In the genomic region with DNA sequence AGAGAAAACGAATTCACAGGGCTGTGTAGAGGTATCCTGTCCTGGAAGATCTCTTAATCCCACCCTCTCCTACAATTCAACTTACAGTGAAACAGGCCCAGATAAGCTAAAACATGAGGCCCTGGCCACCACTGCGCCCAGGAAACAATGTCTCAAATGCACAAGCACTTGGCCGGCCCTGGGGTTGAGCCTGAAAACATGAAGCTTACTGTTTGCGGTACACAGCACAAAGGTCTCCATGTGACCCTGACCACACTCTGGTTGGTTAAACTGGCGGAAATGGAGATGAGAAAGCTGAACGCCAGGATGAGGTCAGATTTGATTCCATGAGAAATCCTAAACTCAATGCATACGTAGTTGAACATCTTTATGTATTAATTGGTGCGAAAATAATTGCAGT, we compare ENCODE assay signal across 19 cellular contexts. TPM values are rescaled to one million over a fixed set of nuclear protein-coding genes. Genes with fewer than 3 reads are reported as not detected.
DNase-seq lines count a peak whose midpoint lies in the region; ATAC-seq and TF ChIP-seq lines count a peak whose summit lies in the region.
"Had no signal": no experiment of that assay in that cellular context is flagged by ENCODE, and none has a peak within 500 bp of the region (broad histone marks: within the 10 kb centered on the region; RNA-seq: fewer than 3 reads in every experiment).

No MANE protein-coding gene starts in this region.

- H3K27ac ChIP-seq in CD4-positive, alpha-beta memory T cell (ENCODE audit: low read depth, low read length) = no peak overlapping the region
- no peak overlapping the region for H3K27ac ChIP-seq in liver (ENCODE audit: low read depth in 1 of 2, low read length in 2 of 2)
- H3K27ac ChIP-seq: GM23248 had no signal

- H3K9me3 ChIP-seq in CD4-positive, alpha-beta memory T cell (ENCODE audit: control insufficient read depth in 1 of 2, low read length in 2 of 2) = no peaks in the 10 kb centered on the region
- H3K9me3 ChIP-seq in liver (ENCODE audit: control insufficient read depth in 4 of 4, low read length in 3 of 4) = no peaks in the 10 kb centered on the region

- CTCF ChIA-PET in activated CD8-positive, alpha-beta T cell treated with anti-CD3 and anti-CD28 coated beads for 36 hours (lab: Charles Lee) = interaction anchor here (1.2 to 2.0 kb wide), 5 partner anchors 9 to 20 kb away, joined by 3 to 17 read pairs (median 5); no protein-coding TSS in a partner anchor
- CTCF ChIA-PET in activated CD8-positive, alpha-beta T cell treated with anti-CD3 and anti-CD28 coated beads, Interleukin-2, amount 10 ng/mL, durations not matched to agents 7 days and 5 days (lab: Charles Lee) = interaction anchor here (0.9 to 1.9 kb wide), 2 partner anchors 10 to 20 kb away, joined by 4 to 7 read pairs; no protein-coding TSS in a partner anchor
- CTCF ChIA-PET in CD4-positive, alpha-beta memory T cell (lab: Charles Lee; ENCODE audit: partially characterized antibody) = interaction anchor here (1.1 to 6.2 kb wide), 2 partner anchors 9 to 11 kb away, joined by 3 to 42 read pairs; no protein-coding TSS in a partner anchor

- no peaks in the 10 kb centered on the region for H3K27me3 Mint-ChIP-seq in activated CD8-positive, alpha-beta T cell treated with anti-CD3 and anti-CD28 coated beads for 36 hours
- no peaks in the 10 kb centered on the region for H3K27me3 Mint-ChIP-seq in activated CD8-positive, alpha-beta T cell treated with anti-CD3 and anti-CD28 coated beads, Interleukin-2, amount 10 ng/mL, durations not matched to agents 7 days and 5 days (ENCODE audit: low read depth)
- H3K27me3 Mint-ChIP-seq in CD4-positive, alpha-beta memory T cell = no peaks in the 10 kb centered on the region
- no peaks in the 10 kb centered on the region for H3K27me3 Mint-ChIP-seq in activated T-helper 1 cell treated with anti-CD3 and anti-CD28 coated beads, Interleukin-12 subunit alpha, Interleukin-12 subunit beta, Interleukin-2, Interleukin-4 antibody, amounts not matched to agents 30 ng/mL and 10 ng/mL and 1 ng/mL, durations not matched to agents 14 hours and 24 hours and 36 hours (ENCODE audit: insufficient read depth)
- H3K27me3 Mint-ChIP-seq: IgD-negative memory B cell had no signal

- TF ChIP-seq RAD21 in liver (IDR thresholded peaks at IDR 0.05) = no peak

- no peak for DNase-seq in activated CD8-positive, alpha-beta T cell treated with anti-CD3 and anti-CD28 coated beads for 36 hours
- DNase-seq in activated CD8-positive, alpha-beta T cell treated with anti-CD3 and anti-CD28 coated beads, Interleukin-2, amount 10 ng/mL, durations not matched to agents 7 days and 5 days = no peak
- DNase-seq in CD4-positive, alpha-beta memory T cell = no peak
- no peak for DNase-seq in activated T-helper 1 cell treated with anti-CD3 and anti-CD28 coated beads, Interleukin-12 subunit alpha, Interleukin-12 subunit beta, Interleukin-2, Interleukin-4 antibody, amounts not matched to agents 30 ng/mL and 10 ng/mL and 1 ng/mL, durations not matched to agents 14 hours and 24 hours and 36 hours (ENCODE audit: low spot score)
- DNase-seq in NCI-H2029 (lab: John Stamatoyannopoulos, UW) (no peak), left ventricle myocardium superior (no peak)
- DNase-seq: C1 segment of cervical spinal cord, DMS 273 treated with DMSO at 0.1 percent for 48 hours, GDM1, GM23248, Kasumi-1, MM.1S, NCI-H187 treated with DMSO at 0.1 percent for 48 hours, NCI-H2171, NCI-H446, NCI-H69 had no signal

- no peak overlapping the region for H3K4me3 Mint-ChIP-seq in activated CD8-positive, alpha-beta T cell treated with anti-CD3 and anti-CD28 coated beads for 36 hours
- no peak overlapping the region for H3K4me3 Mint-ChIP-seq in activated CD8-positive, alpha-beta T cell treated with anti-CD3 and anti-CD28 coated beads, Interleukin-2, amount 10 ng/mL, durations not matched to agents 7 days and 5 days
- no peak overlapping the region for H3K4me3 Mint-ChIP-seq in CD4-positive, alpha-beta memory T cell
- H3K4me3 Mint-ChIP-seq in activated T-helper 1 cell treated with anti-CD3 and anti-CD28 coated beads, Interleukin-12 subunit alpha, Interleukin-12 subunit beta, Interleukin-2, Interleukin-4 antibody, amounts not matched to agents 30 ng/mL and 10 ng/mL and 1 ng/mL, durations not matched to agents 14 hours and 24 hours and 36 hours = peak overlapping the region; percentile 72
- H3K4me3 Mint-ChIP-seq: IgD-negative memory B cell had no signal

- no peaks in the 10 kb centered on the region for H3K9me3 Mint-ChIP-seq in activated CD8-positive, alpha-beta T cell treated with anti-CD3 and anti-CD28 coated beads for 36 hours
- no peaks in the 10 kb centered on the region for H3K9me3 Mint-ChIP-seq in activated CD8-positive, alpha-beta T cell treated with anti-CD3 and anti-CD28 coated beads, Interleukin-2, amount 10 ng/mL, durations not matched to agents 7 days and 5 days (ENCODE audit: insufficient read depth)
- no peaks in the 10 kb centered on the region for H3K9me3 Mint-ChIP-seq in CD4-positive, alpha-beta memory T cell
- no peaks in the 10 kb centered on the region for H3K9me3 Mint-ChIP-seq in activated T-helper 1 cell treated with anti-CD3 and anti-CD28 coated beads, Interleukin-12 subunit alpha, Interleukin-12 subunit beta, Interleukin-2, Interleukin-4 antibody, amounts not matched to agents 30 ng/mL and 10 ng/mL and 1 ng/mL, durations not matched to agents 14 hours and 24 hours and 36 hours

- peaks cover 24% of the 10 kb centered on the region for H3K36me3 ChIP-seq in CD4-positive, alpha-beta memory T cell (ENCODE audit: insufficient read depth, low read length)
- peaks cover 8 to 27% (median 21%) of the 10 kb centered on the region in 4 donors for H3K36me3 ChIP-seq in liver (ENCODE audit: control insufficient read depth in 4 of 4, insufficient read depth in 3 of 4, low read depth in 1 of 4, low read length in 3 of 4)

- H3K4me3 ChIP-seq in CD4-positive, alpha-beta memory T cell (ENCODE audit: low read length in 2 of 2) = no peak overlapping the region
- H3K4me3 ChIP-seq in liver (ENCODE audit: low read depth in 1 of 3, low read length in 3 of 3) = no peak overlapping the region
- H3K4me3 ChIP-seq: GM12878, GM23248 had no signal

- peak overlapping the region; percentile 82 for H3K27ac Mint-ChIP-seq in activated CD8-positive, alpha-beta T cell treated with anti-CD3 and anti-CD28 coated beads for 36 hours
- H3K27ac Mint-ChIP-seq in activated CD8-positive, alpha-beta T cell treated with anti-CD3 and anti-CD28 coated beads, Interleukin-2, amount 10 ng/mL, durations not matched to agents 7 days and 5 days = no peak overlapping the region
- peak overlapping the region in 5 of 7 donors; percentile 43 to 77 (median 45) for H3K27ac Mint-ChIP-seq in CD4-positive, alpha-beta memory T cell
- peak overlapping the region; percentile 95 for H3K27ac Mint-ChIP-seq in activated T-helper 1 cell treated with anti-CD3 and anti-CD28 coated beads, Interleukin-12 subunit alpha, Interleukin-12 subunit beta, Interleukin-2, Interleukin-4 antibody, amounts not matched to agents 30 ng/mL and 10 ng/mL and 1 ng/mL, durations not matched to agents 14 hours and 24 hours and 36 hours
- H3K27ac Mint-ChIP-seq: IgD-negative memory B cell had no signal

- ATAC-seq in activated CD8-positive, alpha-beta T cell treated with anti-CD3 and anti-CD28 coated beads for 36 hours = no peak
- no peak for ATAC-seq in activated CD8-positive, alpha-beta T cell treated with anti-CD3 and anti-CD28 coated beads, Interleukin-2, amount 10 ng/mL, durations not matched to agents 7 days and 5 days
- no peak for ATAC-seq in left ventricle myocardium superior
- ATAC-seq: GM12878 had no signal

- POLR2A ChIA-PET in activated CD8-positive, alpha-beta T cell treated with anti-CD3 and anti-CD28 coated beads for 36 hours (lab: Charles Lee) = interaction anchor here (0.7 to 3.5 kb wide), 8 partner anchors 9 to 100 kb away, joined by 3 to 15 read pairs (median 6); a partner anchor contains a TSS
- POLR2A ChIA-PET in activated CD8-positive, alpha-beta T cell treated with anti-CD3 and anti-CD28 coated beads, Interleukin-2, amount 10 ng/mL, durations not matched to agents 7 days and 5 days (lab: Charles Lee) = no interaction called here
- POLR2A ChIA-PET in CD4-positive, alpha-beta memory T cell (lab: Charles Lee; ENCODE audit: partially characterized antibody) = interaction anchor here (0.5 kb wide), 1 partner anchor 19 kb away, joined by 4 read pairs; no protein-coding TSS in a partner anchor

- intact Hi-C loops in activated CD8-positive, alpha-beta T cell treated with anti-CD3 and anti-CD28 coated beads for 36 hours (cut with micrococcal nuclease) = no loop called here
- intact Hi-C loops in CD4-positive, alpha-beta memory T cell (cut with micrococcal nuclease) = no loop called here
- intact Hi-C loops in activated T-helper 1 cell treated with anti-CD3 and anti-CD28 coated beads, Interleukin-12 subunit alpha, Interleukin-12 subunit beta, Interleukin-2, Interleukin-4 antibody, amounts not matched to agents 30 ng/mL and 10 ng/mL and 1 ng/mL, durations not matched to agents 14 hours and 24 hours and 36 hours (cut with micrococcal nuclease) = loop anchor here (1.0 to 10.0 kb wide), 4 partner anchors 8 to 260 kb away; a partner anchor contains a TSS
- intact Hi-C loops in left ventricle myocardium superior (cut with micrococcal nuclease) = no loop called here

- WGBS in liver = 72% methylated on average over 8 of the region's 8 CpGs

- H3K4me1 Mint-ChIP-seq in activated CD8-positive, alpha-beta T cell treated with anti-CD3 and anti-CD28 coated beads for 36 hours (ENCODE audit: low read depth) = peaks cover 38% of the 10 kb centered on the region
- peaks cover 4% of the 10 kb centered on the region for H3K4me1 Mint-ChIP-seq in activated CD8-positive, alpha-beta T cell treated with anti-CD3 and anti-CD28 coated beads, Interleukin-2, amount 10 ng/mL, durations not matched to agents 7 days and 5 days (ENCODE audit: low read depth)
- peaks cover 3 to 15% (median 7%) of the 10 kb centered on the region in 4 donors for H3K4me1 Mint-ChIP-seq in CD4-positive, alpha-beta memory T cell
- peaks cover 43% of the 10 kb centered on the region for H3K4me1 Mint-ChIP-seq in activated T-helper 1 cell treated with anti-CD3 and anti-CD28 coated beads, Interleukin-12 subunit alpha, Interleukin-12 subunit beta, Interleukin-2, Interleukin-4 antibody, amounts not matched to agents 30 ng/mL and 10 ng/mL and 1 ng/mL, durations not matched to agents 14 hours and 24 hours and 36 hours (ENCODE audit: low read depth)

- TF ChIP-seq CTCF in activated CD8-positive, alpha-beta T cell treated with anti-CD3 and anti-CD28 coated beads for 36 hours (IDR thresholded peaks at IDR 0.05) = no peak
- no peak for TF ChIP-seq CTCF in liver (IDR thresholded peaks at IDR 0.05; ENCODE audit: low read depth, low read length, missing input control)

- H3K36me3 Mint-ChIP-seq in activated CD8-positive, alpha-beta T cell treated with anti-CD3 and anti-CD28 coated beads for 36 hours (ENCODE audit: low read depth) = peaks cover 56% of the 10 kb centered on the region
- H3K36me3 Mint-ChIP-seq in activated CD8-positive, alpha-beta T cell treated with anti-CD3 and anti-CD28 coated beads, Interleukin-2, amount 10 ng/mL, durations not matched to agents 7 days and 5 days (ENCODE audit: low read depth) = peaks cover 47% of the 10 kb centered on the region
- peaks cover 49 to 58% of the 10 kb centered on the region in 2 donors for H3K36me3 Mint-ChIP-seq in CD4-positive, alpha-beta memory T cell
- peaks cover 59% of the 10 kb centered on the region for H3K36me3 Mint-ChIP-seq in activated T-helper 1 cell treated with anti-CD3 and anti-CD28 coated beads, Interleukin-12 subunit alpha, Interleukin-12 subunit beta, Interleukin-2, Interleukin-4 antibody, amounts not matched to agents 30 ng/mL and 10 ng/mL and 1 ng/mL, durations not matched to agents 14 hours and 24 hours and 36 hours (ENCODE audit: low read depth)

- H3K4me1 ChIP-seq in CD4-positive, alpha-beta memory T cell (ENCODE audit: insufficient read depth, low read length) = no peaks in the 10 kb centered on the region
- peaks cover 0 to 4% (median 0%) of the 10 kb centered on the region in 4 donors for H3K4me1 ChIP-seq in liver (ENCODE audit: control insufficient read depth in 4 of 4, insufficient read depth in 4 of 4, low read length in 3 of 4)

- no peaks in the 10 kb centered on the region for H3K27me3 ChIP-seq in CD4-positive, alpha-beta memory T cell (ENCODE audit: insufficient read depth, low read length)
- no peaks in the 10 kb centered on the region for H3K27me3 ChIP-seq in liver (ENCODE audit: control insufficient read depth in 4 of 4, insufficient read depth in 4 of 4, low read length in 3 of 4)

- H3K9ac ChIP-seq in liver (ENCODE audit: low read depth in 1 of 2, low read length in 2 of 2) = no peak overlapping the region
- H3K9ac ChIP-seq: GM23248 had no signal

RNA-seq across cellular contexts. Expression of a gene that starts 16.4 kb away (rescaled TPM):
- total RNA-seq in activated CD8-positive, alpha-beta T cell treated with anti-CD3 and anti-CD28 coated beads for 36 hours = 10 to 100 TPM; 26.2 to 27.9 TPM
- 10 to 100 TPM; 44.6 to 45.0 TPM for total RNA-seq in activated CD8-positive, alpha-beta T cell treated with anti-CD3 and anti-CD28 coated beads, Interleukin-2, amount 10 ng/mL, durations not matched to agents 7 days and 5 days
- 10 to 100 TPM; 24.4 to 31.5 TPM for total RNA-seq in CD4-positive, alpha-beta memory T cell
- polyA plus RNA-seq in CD4-positive, alpha-beta memory T cell = 10 to 100 TPM; 18.7 to 23.3 TPM
- total RNA-seq in activated T-helper 1 cell treated with anti-CD3 and anti-CD28 coated beads, Interleukin-12 subunit alpha, Interleukin-12 subunit beta, Interleukin-2, Interleukin-4 antibody, amounts not matched to agents 30 ng/mL and 10 ng/mL and 1 ng/mL, durations not matched to agents 14 hours and 24 hours and 36 hours = 122 and 127 TPM in 2 replicates
- total RNA-seq in liver (10 to 100 TPM; 25.7 to 41.7 TPM), left ventricle myocardium superior (103 TPM)
- polyA plus RNA-seq in liver = 10 to 100 TPM; 20.4 to 31.0 TPM

RNA-seq across cellular contexts. Expression of a gene that starts 28.1 kb away (rescaled TPM):
- 10 to 100 TPM; 59.8 to 65.6 TPM for total RNA-seq in activated CD8-positive, alpha-beta T cell treated with anti-CD3 and anti-CD28 coated beads for 36 hours
- total RNA-seq in activated CD8-positive, alpha-beta T cell treated with anti-CD3 and anti-CD28 coated beads, Interleukin-2, amount 10 ng/mL, durations not matched to agents 7 days and 5 days = 10 to 100 TPM; 52.5 to 57.6 TPM
- 10 to 100 TPM; 17.2 TPM for total RNA-seq in CD4-positive, alpha-beta memory T cell
- 10 to 100 TPM; 13.5 to 17.5 TPM for polyA plus RNA-seq in CD4-positive, alpha-beta memory T cell
- 73.8 and 87.0 TPM in 2 replicates for total RNA-seq in activated T-helper 1 cell treated with anti-CD3 and anti-CD28 coated beads, Interleukin-12 subunit alpha, Interleukin-12 subunit beta, Interleukin-2, Interleukin-4 antibody, amounts not matched to agents 30 ng/mL and 10 ng/mL and 1 ng/mL, durations not matched to agents 14 hours and 24 hours and 36 hours
- total RNA-seq in liver (10 to 100 TPM in 1 of 2 donors, 1 to 10 TPM in 1; 7.4 to 26.4 TPM), left ventricle myocardium superior (5.2 TPM)
- 1 to 10 TPM; 5.4 to 6.0 TPM for polyA plus RNA-seq in liver

RNA-seq across cellular contexts. Expression of a gene that starts 59.2 kb away (rescaled TPM):
- total RNA-seq in activated CD8-positive, alpha-beta T cell treated with anti-CD3 and anti-CD28 coated beads for 36 hours = 1 to 10 TPM; 4.2 to 5.3 TPM
- total RNA-seq in activated CD8-positive, alpha-beta T cell treated with anti-CD3 and anti-CD28 coated beads, Interleukin-2, amount 10 ng/mL, durations not matched to agents 7 days and 5 days = 1 to 10 TPM; 7.5 to 8.2 TPM
- total RNA-seq in CD4-positive, alpha-beta memory T cell = 1 to 10 TPM; 4.8 to 5.1 TPM
- polyA plus RNA-seq in CD4-positive, alpha-beta memory T cell = 1 to 10 TPM in 1 of 2 donors, not detected in 1; 1.5 TPM
- 15.1 and 16.0 TPM in 2 replicates for total RNA-seq in activated T-helper 1 cell treated with anti-CD3 and anti-CD28 coated beads, Interleukin-12 subunit alpha, Interleukin-12 subunit beta, Interleukin-2, Interleukin-4 antibody, amounts not matched to agents 30 ng/mL and 10 ng/mL and 1 ng/mL, durations not matched to agents 14 hours and 24 hours and 36 hours
- total RNA-seq in liver (10 to 100 TPM in 1 of 2 donors, 1 to 10 TPM in 1; 9.8 to 16.4 TPM), left ventricle myocardium superior (12.6 TPM)
- polyA plus RNA-seq in liver = 10 to 100 TPM; 11.2 to 12.2 TPM
